Comparison of ENCODE assay signal across 8 cellular contexts in genomic region chr2:25877431-25878360, GRCh38. TPM values are rescaled to one million over a fixed set of nuclear protein-coding genes. Genes with fewer than 3 reads are reported as not detected.
DNase-seq lines count a peak whose midpoint lies in the region; ATAC-seq and TF ChIP-seq lines count a peak whose summit lies in the region.

No MANE protein-coding gene starts in this region.

- H3K27me3 Mint-ChIP-seq in H9 (ENCODE audit: low read depth) = peaks cover 21% of the 10 kb centered on the region
- no peaks in the 10 kb centered on the region for H3K27me3 Mint-ChIP-seq in activated naive CD8-positive, alpha-beta T cell

- H2BK5ac ChIP-seq in H9 (ENCODE audit: insufficient read length, low read length) (no peak overlapping the region), trophoblast cell (ENCODE audit: low read depth, low read length, poor library complexity) (peak overlapping the region; percentile 89)

- H3K36me3 Mint-ChIP-seq in H9 (ENCODE audit: insufficient read depth in 1 of 3, low read depth in 3 of 3) = peaks cover 0 to 7% (median 0%) of the 10 kb centered on the region in 3 experiments; a peak in 4 of 7 replicates
- H3K36me3 Mint-ChIP-seq in activated naive CD8-positive, alpha-beta T cell = peaks cover 7% of the 10 kb centered on the region

- H3K36me3 ChIP-seq in MG63 (peaks cover 3% of the 10 kb centered on the region; the same call in 1 of the 2 replicates), trophoblast cell (ENCODE audit: control insufficient read depth in 1 of 2, insufficient read depth in 2 of 2, low read length in 2 of 2) (peaks cover 4 to 8% of the 10 kb centered on the region in 2 experiments), tibial nerve (peaks cover 0 to 13% (median 0%) of the 10 kb centered on the region in 3 donors)

- H3K4me1 Mint-ChIP-seq in H9 = peaks cover 13 to 20% of the 10 kb centered on the region in 2 experiments
- peaks cover 44% of the 10 kb centered on the region for H3K4me1 Mint-ChIP-seq in activated naive CD8-positive, alpha-beta T cell (ENCODE audit: low read depth)

- TF ChIP-seq CTCF in H9 (conservative IDR thresholded peaks at IDR 0.05) (no peak), tibial nerve (IDR thresholded peaks at IDR 0.05) (no peak)

- H2BK20ac ChIP-seq in H9 (ENCODE audit: low read depth, low read length, poor library complexity, severe bottlenecking) = no peak overlapping the region

- intact Hi-C loops in Right ventricle myocardium superior (cut with DNase I) = no loop called here

- H3K23ac ChIP-seq in H9 (ENCODE audit: insufficient read length, low read depth, low read length) (no peak overlapping the region), trophoblast cell (ENCODE audit: low read length) (peak overlapping the region; percentile 9)

- no peaks in the 10 kb centered on the region for H3K27me3 ChIP-seq in H9 (ENCODE audit: insufficient read depth, low read length)
- H3K27me3 ChIP-seq in MG63 = no peaks in the 10 kb centered on the region
- H3K27me3 ChIP-seq in trophoblast cell (ENCODE audit: insufficient read depth, low read length) = no peaks in the 10 kb centered on the region
- no peaks in the 10 kb centered on the region for H3K27me3 ChIP-seq in tibial nerve

- no peaks in the 10 kb centered on the region for H3K9me3 Mint-ChIP-seq in H9
- H3K9me3 Mint-ChIP-seq in activated naive CD8-positive, alpha-beta T cell (ENCODE audit: low read depth) = no peaks in the 10 kb centered on the region

- peak overlapping the region; percentile 0; the same call in 1 of the 2 replicates for H2BK15ac ChIP-seq in H9 (ENCODE audit: low read depth, low read length)

- H3K4me3 ChIP-seq in MG63 (peak overlapping the region; percentile 95), trophoblast cell (ENCODE audit: low read depth, low read length) (peak overlapping the region; percentile 94), tibial nerve (peak overlapping the region; percentile 68 to 90 (median 73))

- peak overlapping the region; percentile 95 to 98 for H3K4me3 Mint-ChIP-seq in H9
- peak overlapping the region; percentile 97 for H3K4me3 Mint-ChIP-seq in activated naive CD8-positive, alpha-beta T cell

- no peak overlapping the region for H3T11ph ChIP-seq in H9 (ENCODE audit: low read length)

- H2AK5ac ChIP-seq in H9 (ENCODE audit: insufficient read length, low read length) (no peak overlapping the region), trophoblast cell (ENCODE audit: low read length) (peak overlapping the region; percentile 77)

- H3K4ac ChIP-seq in H9 (ENCODE audit: low read depth, low read length) = no peak overlapping the region
- H3K4ac ChIP-seq in trophoblast cell (ENCODE audit: low read depth, low read length) = peak overlapping the region; percentile 96

- peak overlapping the region; percentile 83 for H3K9ac ChIP-seq in H9 (ENCODE audit: extremely low read depth, insufficient read length, low read length)
- peak overlapping the region; percentile 90 for H3K9ac ChIP-seq in trophoblast cell (ENCODE audit: low read length)

- no peak overlapping the region for H2BK120ac ChIP-seq in H9 (ENCODE audit: low read depth, low read length, poor library complexity, severe bottlenecking)
- H2BK120ac ChIP-seq in trophoblast cell (ENCODE audit: insufficient read depth, low read length, poor library complexity) = peak overlapping the region; percentile 70

- H2AFZ ChIP-seq in H9 (ENCODE audit: low read length) (no peak overlapping the region), trophoblast cell (ENCODE audit: insufficient read depth, low read length, poor library complexity) (peak overlapping the region; percentile 99)

- no peaks in the 10 kb centered on the region for H3K4me1 ChIP-seq in H9 (ENCODE audit: insufficient read depth, low read length)
- peaks cover 3 to 5% of the 10 kb centered on the region in 2 experiments for H3K4me1 ChIP-seq in trophoblast cell (ENCODE audit: control insufficient read depth in 1 of 2, insufficient read depth in 2 of 2, low read length in 2 of 2)
- H3K4me1 ChIP-seq in tibial nerve = peaks cover 0 to 19% (median 12%) of the 10 kb centered on the region in 4 donors

- peak overlapping the region; percentile 59 for H3K4me2 ChIP-seq in H9 (ENCODE audit: insufficient read depth, insufficient read length, low read length)
- peak overlapping the region; percentile 91 for H3K4me2 ChIP-seq in trophoblast cell (ENCODE audit: low read length)

- H3K79me2 ChIP-seq in H9 (ENCODE audit: insufficient read depth, low read length) (peaks cover 11% of the 10 kb centered on the region; the same call in 1 of the 2 replicates), trophoblast cell (ENCODE audit: control insufficient read depth, insufficient read depth, low read length, poor library complexity) (peaks cover 8% of the 10 kb centered on the region)

- H3K14ac ChIP-seq in H9 (ENCODE audit: insufficient read depth, low read length) (peak overlapping the region; percentile 81; the same call in 1 of the 2 replicates), trophoblast cell (ENCODE audit: low read length) (peak overlapping the region; percentile 99)

- H3K23me2 ChIP-seq in H9 (ENCODE audit: insufficient read length, low read depth, low read length, poor library complexity, severe bottlenecking) = no peaks in the 10 kb centered on the region

- peak overlapping the region; percentile 96 to 99 (median 98) for H3K27ac Mint-ChIP-seq in H9
- peak overlapping the region; percentile 98 for H3K27ac Mint-ChIP-seq in activated naive CD8-positive, alpha-beta T cell

- H3K18ac ChIP-seq in H9 (ENCODE audit: insufficient read length, low read depth, low read length) = peak overlapping the region; percentile 56
- H3K18ac ChIP-seq in trophoblast cell (ENCODE audit: low read length) = peak overlapping the region; percentile 99

- no peak overlapping the region for H3K56ac ChIP-seq in H9 (ENCODE audit: insufficient read length, low read depth, low read length)

- no CpG with 5 or more reads among the region's 64 CpGs for WGBS in H9 (ENCODE audit: extremely low coverage, insufficient read length, low lambda C conversion rate)
- whole genome bisulfite sequencing in trophoblast cell (ENCODE audit: extremely low coverage, insufficient coverage, insufficient read length) = no CpG with 5 or more reads among the region's 64 CpGs
- 0 to 1% methylated on average over 49 to 57 of the region's 64 CpGs for WGBS in tibial nerve, 2 donors

- peak overlapping the region; percentile 91 for H4K12ac ChIP-seq in trophoblast cell (ENCODE audit: low read depth, low read length)

- H4K8ac ChIP-seq in H9 (replicated peaks; ENCODE audit: insufficient read length, low read depth, low read length) = no peak overlapping the region
- H4K8ac ChIP-seq in trophoblast cell (ENCODE audit: low read depth, low read length) = peak overlapping the region; percentile 97

- no peaks in the 10 kb centered on the region for H4K20me1 ChIP-seq in H9 (ENCODE audit: control insufficient read depth, insufficient read depth, insufficient read length)

- TF ChIP-seq POLR2A in tibial nerve (IDR thresholded peaks at IDR 0.05) = no peak

- DNase-seq in EL (peak; percentile 62), H9 (peak; percentile 49), MG63 (peak; percentile 39), SKM-1 (lab: John Stamatoyannopoulos, UW; ENCODE audit: unreplicated experiment) (peak; percentile 58), Right ventricle myocardium superior (peak; percentile 61), trophoblast cell (peak; percentile 56 to 64), tibial nerve (ENCODE audit: low spot score in 2 of 2) (peak in 1 of 2 donors; percentile 17)

- no peak overlapping the region for H4K5ac ChIP-seq in H9 (ENCODE audit: insufficient read length, low read depth, low read length)

- peak; percentile 66 for ATAC-seq in Right ventricle myocardium superior (ENCODE audit: poor library complexity)

- TF ChIP-seq EP300 in tibial nerve (IDR thresholded peaks at IDR 0.05) = peak in 1 of 2 donors; percentile 5

- H3K27ac ChIP-seq in H9 (ENCODE audit: insufficient read length, low read depth, low read length) (no peak overlapping the region), trophoblast cell (ENCODE audit: low read depth, low read length) (peak overlapping the region; percentile 88), tibial nerve (peak overlapping the region; percentile 48 to 95 (median 86))

- H4K91ac ChIP-seq in H9 (ENCODE audit: insufficient read length, low read depth, low read length) = no peak overlapping the region
- peak overlapping the region; percentile 95 for H4K91ac ChIP-seq in trophoblast cell (ENCODE audit: low read depth, low read length)

- peaks cover 4% of the 10 kb centered on the region for H3K79me1 ChIP-seq in H9 (ENCODE audit: insufficient read depth, low read depth, low read length, poor library complexity, severe bottlenecking)
- peaks cover 10% of the 10 kb centered on the region for H3K79me1 ChIP-seq in trophoblast cell (ENCODE audit: low read length)

- H2BK12ac ChIP-seq in H9 (ENCODE audit: insufficient read length, low read depth, low read length) (no peak overlapping the region), trophoblast cell (ENCODE audit: low read length) (peak overlapping the region; percentile 15)

- H3K9me3 ChIP-seq in H9 (ENCODE audit: control insufficient read depth, low read depth, low read length) (no peaks in the 10 kb centered on the region), MG63 (no peaks in the 10 kb centered on the region), trophoblast cell (ENCODE audit: insufficient read depth, low read depth, low read length) (no peaks in the 10 kb centered on the region), tibial nerve (no peaks in the 10 kb centered on the region)

RNA-seq across cellular contexts. Expression of gene ASXL2, which starts 0.6 kb away (rescaled TPM):
- total RNA-seq in H9 (2021) (32.7 and 35.4 TPM in 2 replicates), Right ventricle myocardium superior (21.3 TPM), tibial nerve (10 to 100 TPM; 13.2 to 21.2 (median 16.5) TPM)
- 3.6 and 8.8 TPM in 2 replicates for total RNA-seq in MG63 (2014; rRNA removed; shearing (Covaris generic); ENCODE audit: low replicate concordance)
- 12.0 and 12.4 TPM in 2 replicates for polyA plus RNA-seq in trophoblast cell (2013)
